14 cellular contexts compared by ENCODE assay signal in genomic region chr12:132444283-132444682, GRCh38. TPM values are rescaled to one million over a fixed set of nuclear protein-coding genes. Genes with fewer than 3 reads are reported as not detected.
DNase-seq lines count a peak whose midpoint lies in the region; ATAC-seq and TF ChIP-seq lines count a peak whose summit lies in the region.
"Had no signal": no experiment of that assay in that cellular context is flagged by ENCODE, and none has a peak within 500 bp of the region (broad histone marks: within the 10 kb centered on the region; RNA-seq: fewer than 3 reads in every experiment).

No MANE protein-coding gene starts in this region.

- CTCF ChIA-PET in MCF 10A (lab: Yijun Ruan, JAX) (no interaction called here), PC-9 (lab: Charles Lee) (no interaction called here)

- no peaks in the 10 kb centered on the region for H3K4me1 ChIP-seq in breast epithelium
- H3K4me1 ChIP-seq in PC-9 (replicated peaks; ENCODE audit: insufficient read depth): peaks cover 4% of the 10 kb centered on the region; the same call in 1 of the 2 replicates
- peaks cover 0 to 17% (median 4%) of the 10 kb centered on the region in 4 donors for H3K4me1 ChIP-seq in stomach
- H3K4me1 ChIP-seq: foreskin keratinocyte, parathyroid adenoma had no signal

- H3K9me3 ChIP-seq in breast epithelium (no peaks in the 10 kb centered on the region), PC-9 (ENCODE audit: insufficient read depth, low read depth) (peaks cover 4% of the 10 kb centered on the region; the same call in 1 of the 2 replicates), stomach (no peaks in the 10 kb centered on the region)

- no peak for DNase-seq in breast epithelium (ENCODE audit: low spot score in 2 of 2)
- no peak for DNase-seq in MCF 10A (ENCODE audit: unreplicated experiment)
- DNase-seq in PC-9: no peak
- DNase-seq in stomach: no peak
- DNase-seq in GM03348 (ENCODE audit: low spot score): no peak
- DNase-seq in COLO668 (lab: John Stamatoyannopoulos, UW; ENCODE audit: unreplicated experiment): no peak
- DNase-seq: foreskin keratinocyte, midbrain, NCI-H1092 had no signal

- POLR2A ChIA-PET in MCF 10A (lab: Yijun Ruan, JAX): no interaction called here
- POLR2A ChIA-PET in PC-9 (lab: Charles Lee; ENCODE audit: unreplicated experiment): no interaction called here

- TF ChIP-seq POLR2A in breast epithelium (IDR thresholded peaks at IDR 0.05) (no peak), stomach (IDR thresholded peaks at IDR 0.05) (no peak)

- TF ChIP-seq CTCF in breast epithelium (IDR thresholded peaks at IDR 0.05) (no peak), MCF 10A (IDR thresholded peaks at IDR 0.05; ENCODE audit: unreplicated experiment) (no peak), PC-9 (conservative IDR thresholded peaks at IDR 0.05) (no peak), stomach (IDR thresholded peaks at IDR 0.05) (no peak)

- H3K4me2 ChIP-seq in PC-9: 0 out of 2 replicates have a peak overlapping the region, but pooled peaks have one; percentile 83

- no peaks in the 10 kb centered on the region for H3K4me1 Mint-ChIP-seq in MCF 10A (ENCODE audit: insufficient read depth, unreplicated experiment)
- peaks cover 67% of the 10 kb centered on the region for H3K4me1 Mint-ChIP-seq in dendritic cell treated with granulocyte-macrophage colony-stimulating factor and Interleukin-4, amounts not matched to agents 40 ng/mL and 50 ng/mL, for 4 days (ENCODE audit: low read depth)

- no peaks in the 10 kb centered on the region for H3K9me3 Mint-ChIP-seq in MCF 10A (ENCODE audit: unreplicated experiment)
- no peaks in the 10 kb centered on the region for H3K9me3 Mint-ChIP-seq in dendritic cell treated with granulocyte-macrophage colony-stimulating factor and Interleukin-4, amounts not matched to agents 40 ng/mL and 50 ng/mL, for 4 days
- H3K9me3 Mint-ChIP-seq: type B pancreatic cell, WTC11 had no signal

- BruUV-seq in MCF 10A (replicated peaks; lab: Mats Ljungman, UMichigan) (no TSS peak), PC-9 (replicated peaks; lab: Mats Ljungman, UMichigan) (no TSS peak)

- H3K27me3 ChIP-seq in breast epithelium (no peaks in the 10 kb centered on the region), PC-9 (ENCODE audit: insufficient read depth, low read depth) (peaks cover 43% of the 10 kb centered on the region), stomach (peaks cover 0 to 51% (median 0%) of the 10 kb centered on the region in 3 donors)
- H3K27me3 ChIP-seq: foreskin keratinocyte had no signal

- no peak overlapping the region for H3K27ac Mint-ChIP-seq in MCF 10A (ENCODE audit: low read depth, unreplicated experiment)
- H3K27ac Mint-ChIP-seq in dendritic cell treated with granulocyte-macrophage colony-stimulating factor and Interleukin-4, amounts not matched to agents 40 ng/mL and 50 ng/mL, for 4 days: peak overlapping the region; percentile 96
- H3K27ac Mint-ChIP-seq: WTC11 had no signal

- H3K4me3 ChIP-seq in breast epithelium: no peak overlapping the region
- no peak overlapping the region for H3K4me3 ChIP-seq in PC-9
- no peak overlapping the region for H3K4me3 ChIP-seq in stomach

- intact Hi-C loops in breast epithelium (cut with DNase I; ENCODE audit: low total_unique reads) (no loop called here), MCF 10A (cut with micrococcal nuclease) (no loop called here), PC-9 (cut with micrococcal nuclease; ENCODE audit: unreplicated experiment) (no loop called here), stomach (cut with DNase I; ENCODE audit: low total_unique reads) (no loop called here)
- intact Hi-C loops in dendritic cell treated with granulocyte-macrophage colony-stimulating factor and Interleukin-4, amounts not matched to agents 40 ng/mL and 50 ng/mL, for 4 days (cut with micrococcal nuclease): no loop called here

- no peaks in the 10 kb centered on the region for H3K9me2 ChIP-seq in PC-9 (ENCODE audit: insufficient read depth)

- H3K36me3 Mint-ChIP-seq in MCF 10A (ENCODE audit: insufficient read depth, unreplicated experiment): peaks cover 11% of the 10 kb centered on the region
- no peaks in the 10 kb centered on the region for H3K36me3 Mint-ChIP-seq in dendritic cell treated with granulocyte-macrophage colony-stimulating factor and Interleukin-4, amounts not matched to agents 40 ng/mL and 50 ng/mL, for 4 days (ENCODE audit: low read depth)
- H3K36me3 Mint-ChIP-seq: type B pancreatic cell, WTC11 had no signal

- no peaks in the 10 kb centered on the region for H4K20me1 ChIP-seq in PC-9 (ENCODE audit: insufficient read depth)

- peak overlapping the region; percentile 92 to 94 for H3K27ac ChIP-seq in breast epithelium
- H3K27ac ChIP-seq in PC-9: no peak overlapping the region
- peak overlapping the region in 3 of 5 donors; percentile 24 to 80 (median 68) for H3K27ac ChIP-seq in stomach
- H3K27ac ChIP-seq: foreskin keratinocyte, parathyroid adenoma had no signal

- H3F3A ChIP-seq in PC-9 (ENCODE audit: insufficient read depth, low read depth): peaks cover 15% of the 10 kb centered on the region

- 73 to 80% (median 76%) methylated on average over 18 of the region's 18 CpGs for WGBS in stomach, 5 donors

- ATAC-seq in GM19452 (IDR thresholded peaks at IDR 0.05; ENCODE audit: unreplicated experiment): no peak
- ATAC-seq: foreskin keratinocyte had no signal

- no peak for TF ChIP-seq EP300 in stomach (IDR thresholded peaks at IDR 0.05)

- no peaks in the 10 kb centered on the region for H3K36me3 ChIP-seq in breast epithelium
- H3K36me3 ChIP-seq in PC-9 (ENCODE audit: low read depth): no peaks in the 10 kb centered on the region
- H3K36me3 ChIP-seq in stomach: no peaks in the 10 kb centered on the region

- H3K27me3 Mint-ChIP-seq in MCF 10A (ENCODE audit: insufficient read depth, unreplicated experiment): peaks cover 56% of the 10 kb centered on the region
- peaks cover 23% of the 10 kb centered on the region for H3K27me3 Mint-ChIP-seq in dendritic cell treated with granulocyte-macrophage colony-stimulating factor and Interleukin-4, amounts not matched to agents 40 ng/mL and 50 ng/mL, for 4 days

- H3K4me3 Mint-ChIP-seq in MCF 10A (ENCODE audit: unreplicated experiment): no peak overlapping the region
- no peak overlapping the region for H3K4me3 Mint-ChIP-seq in dendritic cell treated with granulocyte-macrophage colony-stimulating factor and Interleukin-4, amounts not matched to agents 40 ng/mL and 50 ng/mL, for 4 days
- H3K4me3 Mint-ChIP-seq: type B pancreatic cell had no signal

- H2AFZ ChIP-seq in PC-9: no peak overlapping the region
- H2AFZ ChIP-seq: parathyroid adenoma had no signal

- H3K79me2 ChIP-seq in PC-9 (ENCODE audit: low read depth): no peaks in the 10 kb centered on the region
- H3K79me2 ChIP-seq: parathyroid adenoma had no signal

RNA-seq across cellular contexts. Expression of gene FBRSL1, which starts 45.7 kb away (rescaled TPM):
- total RNA-seq in breast epithelium: 1 to 10 TPM; 3.5 to 9.8 (median 7.2) TPM
- 47.4 and 48.8 TPM in 2 replicates for total RNA-seq in MCF 10A (2022)
- 59.5 and 76.1 TPM in 2 replicates for total RNA-seq in PC-9 (2021)
- total RNA-seq in stomach: 100 to 1,000 TPM in 1 of 5 donors, 10 to 100 TPM in 2, 1 to 10 TPM in 2; 5.3 to 110 (median 51.1) TPM
- 10 to 100 TPM; 13.3 to 17.6 (median 13.7) TPM for polyA plus RNA-seq in stomach
